ENCODE assay signal across 1 cellular context in genomic region chr19:41927810-41928192, GRCh38.
TF ChIP-seq lines count a peak whose summit lies in the region.

No MANE protein-coding gene starts in this region.

TF ChIP-seq in GM12878, 131 proteins besides CTCF, POLR2A, EP300 and RAD21:
- TF ChIP-seq GATAD2B (conservative IDR thresholded peaks at IDR 0.05; ENCODE audit: low read depth) (no peak), CHD2 (IDR thresholded peaks at IDR 0.05; ENCODE audit: borderline replicate concordance, low read depth, low read length) (no peak), CREB1 (IDR thresholded peaks at IDR 0.05; ENCODE audit: low read depth) (no peak), EGR1 (IDR thresholded peaks at IDR 0.05; ENCODE audit: borderline replicate concordance in 1 of 2, low read depth in 2 of 2, low read length in 2 of 2) (peak in 1 of 2 experiments; percentile 69; a peak in 2 of 3 replicates), NFIC (IDR thresholded peaks at IDR 0.05; ENCODE audit: low read depth, low read length) (no peak), CUX1 (IDR thresholded peaks at IDR 0.05; ENCODE audit: insufficient replicate concordance, low read depth, low read length) (no peak)
